ENCODE assay signal across 23 cellular contexts in genomic region chr5:98334946-98335345, GRCh38.
"Had no signal": no experiment of that assay in that cellular context is flagged by ENCODE, and none has a peak within 500 bp of the region (broad histone marks: within the 10 kb centered on the region; RNA-seq: fewer than 3 reads in every experiment).

No MANE protein-coding gene starts in this region.

- H3K36me3 ChIP-seq: heart right ventricle, left lung, lower lobe of right lung, pancreas, prostate gland, spleen, suprapubic skin, thoracic aorta, tibial artery, upper lobe of right lung had no signal

- H3K9me3 ChIP-seq: lower lobe of right lung, pancreas, prostate gland, suprapubic skin, thoracic aorta, tibial artery, upper lobe of right lung had no signal

- H3K4me3 ChIP-seq: heart right ventricle, left lung, lower lobe of right lung, pancreas, prostate gland, spleen, suprapubic skin, thoracic aorta, tibial artery, upper lobe of right lung had no signal

- DNase-seq: heart right ventricle; hippocampal formation; immature natural killer cell; kidney; left colon; lower lobe of right lung; mammary epithelial cell; mesenchymal stem cell; naive thymus-derived CD4-positive, alpha-beta T cell; pancreas; retina; right cardiac atrium; small intestine; spleen; stimulated activated CD4-positive, alpha-beta T cell treated with anti-CD3 and anti-CD28 coated beads, Interleukin-4, amount 100 ng/mL, for 24 hours; stimulated activated naive CD4-positive, alpha-beta T cell; tibial artery; trophoblast cell; upper lobe of right lung had no signal

- H3K4me1 ChIP-seq: heart right ventricle, left lung, lower lobe of right lung, pancreas, prostate gland, spleen, suprapubic skin, tibial artery, upper lobe of right lung had no signal

- H3K27me3 ChIP-seq: heart right ventricle, left lung, pancreas, spleen, suprapubic skin, tibial artery, upper lobe of right lung had no signal

- H3K27ac ChIP-seq: heart right ventricle, left lung, lower lobe of right lung, pancreas, prostate gland, spleen, suprapubic skin, thoracic aorta, tibial artery, upper lobe of right lung had no signal
